In the genomic region with DNA sequence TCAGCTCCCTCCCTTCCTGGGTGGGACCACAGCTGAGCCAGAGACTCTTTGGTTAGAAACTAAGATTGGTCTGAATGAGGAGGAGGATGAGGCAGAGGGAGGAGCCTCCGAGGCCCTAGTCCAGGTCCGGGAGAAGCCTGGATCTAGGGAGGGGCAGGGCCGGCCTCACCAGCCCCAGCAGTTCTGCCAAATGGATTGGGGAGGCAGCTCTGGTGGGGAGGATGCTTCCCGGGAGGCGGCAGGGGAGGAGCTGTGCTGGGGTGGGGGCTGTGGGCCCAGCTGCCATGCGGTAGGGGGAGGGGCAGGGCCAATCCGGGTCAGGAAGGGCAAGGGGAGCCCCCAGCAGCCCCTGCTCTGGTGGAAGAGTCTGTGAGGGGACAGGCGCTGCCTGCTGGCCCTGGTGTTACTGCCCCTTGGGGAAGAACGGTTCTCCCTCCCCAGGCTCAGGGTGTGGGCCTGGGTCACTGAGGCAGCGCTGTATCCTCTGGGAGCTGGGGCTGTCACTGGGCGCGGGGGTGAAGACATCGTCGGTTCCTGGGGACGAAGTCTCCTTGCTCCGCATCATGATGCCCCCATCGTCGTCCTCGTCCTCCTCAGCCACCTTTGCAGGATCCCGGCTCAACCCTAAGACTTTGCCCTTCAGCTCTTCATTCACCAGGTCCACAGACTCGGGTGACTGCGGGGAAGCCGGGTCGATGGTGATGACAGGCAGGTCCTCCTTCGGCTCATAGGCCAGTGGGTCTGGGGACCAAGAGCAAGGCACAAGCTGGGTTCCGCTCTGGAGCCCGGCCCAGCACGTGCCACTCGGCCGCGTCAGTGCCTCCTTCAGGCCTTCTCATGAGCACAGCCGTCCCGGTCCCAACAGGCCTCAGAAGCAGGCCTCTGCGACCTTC, we compare ENCODE assay signal across 8 cellular contexts. TPM values are rescaled to one million over a fixed set of nuclear protein-coding genes. Genes with fewer than 3 reads are reported as not detected.
DNase-seq lines count a peak whose midpoint lies in the region; FAIRE-seq and TF ChIP-seq lines count a peak whose summit lies in the region.

No MANE protein-coding gene starts in this region.

- H2BK5ac ChIP-seq in neuronal stem cell (ENCODE audit: low read length): peak overlapping the region; percentile 84

- no peak for FAIRE-seq in D721Med (lab: Jason Lieb, UNC)

- no peak for TF ChIP-seq CTCF in D721Med (IDR thresholded peaks at IDR 0.05; ENCODE audit: insufficient read depth, missing control alignments)

- peak overlapping the region in 8 of 10 experiments; percentile 1 to 56 (median 24); a peak in 8 of 20 replicates for H3K4me3 ChIP-seq in BLaER1 treated with 17β-estradiol and CSF1 and Interleukin-3, amounts not matched to agents 10 nM and 100 nM
- H3K4me3 ChIP-seq in neuronal stem cell (ENCODE audit: low read length in 2 of 2): no peak overlapping the region

- H4K8ac ChIP-seq in neuronal stem cell (ENCODE audit: low read depth, low read length): peak overlapping the region; percentile 86

- peak overlapping the region; percentile 77 for H3K23ac ChIP-seq in neuronal stem cell (ENCODE audit: low read depth, low read length, poor library complexity)

- peaks cover 0 to 49% (median 32%) of the 10 kb centered on the region in 11 experiments; a peak in 15 of 22 replicates for H3K36me3 ChIP-seq in BLaER1 treated with 17β-estradiol and CSF1 and Interleukin-3, amounts not matched to agents 10 nM and 100 nM
- peaks cover 0 to 7% of the 10 kb centered on the region in 2 donors for H3K36me3 ChIP-seq in neuronal stem cell (replicated peaks in 1 of 2; ENCODE audit: control insufficient read depth in 2 of 2, insufficient read depth in 2 of 2, low read length in 2 of 2)

- no peaks in the 10 kb centered on the region for H3K27me3 ChIP-seq in BLaER1 treated with 17β-estradiol and CSF1 and Interleukin-3, amounts not matched to agents 10 nM and 100 nM
- H3K27me3 ChIP-seq in neuronal stem cell (ENCODE audit: control insufficient read depth in 3 of 3, insufficient read depth in 3 of 3, low read depth in 1 of 3, low read length in 3 of 3): no peaks in the 10 kb centered on the region

- no peaks in the 10 kb centered on the region for H3K9me3 ChIP-seq in BLaER1 treated with 17β-estradiol and CSF1 and Interleukin-3, amounts not matched to agents 10 nM and 100 nM (replicated peaks in 1 of 11)
- no peaks in the 10 kb centered on the region for H3K9me3 ChIP-seq in neuronal stem cell (replicated peaks in 1 of 2; ENCODE audit: control insufficient read depth in 2 of 2, insufficient read depth in 1 of 2, low read depth in 1 of 2, low read length in 2 of 2)

- H3K27ac ChIP-seq in BLaER1 treated with 17β-estradiol and CSF1 and Interleukin-3, amounts not matched to agents 10 nM and 100 nM: peak overlapping the region; percentile 50 to 91 (median 85); a peak in 20 of 22 replicates
- H3K27ac ChIP-seq in epithelial cell of prostate (peak overlapping the region; percentile 80), neuronal stem cell (replicated peaks; ENCODE audit: low read length) (peak overlapping the region; percentile 76)

- H3K4me1 ChIP-seq in BLaER1 treated with 17β-estradiol and CSF1 and Interleukin-3, amounts not matched to agents 10 nM and 100 nM: peaks cover 39 to 83% (median 51%) of the 10 kb centered on the region in 10 experiments
- peaks cover 20 to 24% of the 10 kb centered on the region in 2 donors for H3K4me1 ChIP-seq in neuronal stem cell (ENCODE audit: control insufficient read depth in 2 of 2, insufficient read depth in 1 of 2, low read depth in 1 of 2, low read length in 2 of 2)

- peak overlapping the region; percentile 94 for H3K18ac ChIP-seq in neuronal stem cell (ENCODE audit: low read length)

- peak overlapping the region; percentile 93 for H4K91ac ChIP-seq in neuronal stem cell (ENCODE audit: low read depth, low read length, poor library complexity)

- peak overlapping the region; percentile 82 to 99 (median 91) for H3K4me2 ChIP-seq in BLaER1 treated with 17β-estradiol and CSF1 and Interleukin-3, amounts not matched to agents 10 nM and 100 nM
- no peak overlapping the region for H3K4me2 ChIP-seq in neuronal stem cell (ENCODE audit: insufficient read depth, low read length, poor library complexity, severe bottlenecking)

- no peaks in the 10 kb centered on the region for H3K79me1 ChIP-seq in neuronal stem cell (ENCODE audit: low read depth, low read length)

- H4K20me1 ChIP-seq in BLaER1 treated with 17β-estradiol and CSF1 and Interleukin-3, amounts not matched to agents 10 nM and 100 nM: 0 out of 22 replicates have a peak, but pooled peaks cover 0 to 7% (median 0%) of the 10 kb centered on the region in 11 experiments

- H3K4ac ChIP-seq in neuronal stem cell (ENCODE audit: low read length): peak overlapping the region; percentile 97

- H2AFZ ChIP-seq in neuronal stem cell (ENCODE audit: low read length): peak overlapping the region; percentile 50

- no peak overlapping the region for H3K14ac ChIP-seq in neuronal stem cell (ENCODE audit: low read length)

- DNase-seq in NCI-H82 treated with DMSO at 0.1 percent for 48 hours (lab: John Stamatoyannopoulos, UW; ENCODE audit: unreplicated experiment): peak; percentile 27
- no peak for DNase-seq in epithelial cell of prostate (ENCODE audit: low read depth, low spot score)
- no peak for DNase-seq in neuronal stem cell (ENCODE audit: low spot score)
- DNase-seq in NCI-H128 (lab: John Stamatoyannopoulos, UW; ENCODE audit: unreplicated experiment): no peak
- no peak for DNase-seq in D721Med (ENCODE audit: insufficient read length, low spot score)
- DNase-seq in hippocampal formation (lab: John Stamatoyannopoulos, UW): no peak
- DNase-seq in NCI-H1105 (lab: John Stamatoyannopoulos, UW): no peak

- WGBS in neuronal stem cell (ENCODE audit: extremely low coverage in 2 of 2, insufficient read length in 2 of 2, insufficient replicate concordance in 1 of 2), 2 donors: no CpG with 5 or more reads among the region's 34 CpGs

- H2BK120ac ChIP-seq in neuronal stem cell (ENCODE audit: low read depth, low read length): peak overlapping the region; percentile 82

- H2AK5ac ChIP-seq in neuronal stem cell (ENCODE audit: low read depth, low read length): peak overlapping the region; percentile 95

- H2BK15ac ChIP-seq in neuronal stem cell (ENCODE audit: low read length): peak overlapping the region; percentile 100

- peak overlapping the region; percentile 61 to 80 (median 74) for H3K9ac ChIP-seq in BLaER1 treated with 17β-estradiol and CSF1 and Interleukin-3, amounts not matched to agents 10 nM and 100 nM
- H3K9ac ChIP-seq in neuronal stem cell (ENCODE audit: low read depth, low read length, poor library complexity): peak overlapping the region; percentile 72

- H2BK12ac ChIP-seq in neuronal stem cell (ENCODE audit: low read length): peak overlapping the region; percentile 82

RNA-seq across cellular contexts. Expression of a gene that starts 54.8 kb away (rescaled TPM):
- 9.4 TPM for polyA plus RNA-seq in neuronal stem cell (2013, experiment 1 of 2)
- polyA plus RNA-seq in neuronal stem cell (2013, experiment 2 of 2): 9.4 TPM

Comparison
In these comparisons a context has a peak if more than half of its experiments do, and no peak if none do; other contexts are left out.
1. H3K4me3 ChIP-seq: peak in BLaER1 treated with 17β-estradiol and CSF1 and Interleukin-3, amounts not matched to agents 10 nM and 100 nM (8 of 10); none in neuronal stem cell (0 of 2).
2. Peak in every context shown above with its lines, with median percentiles within 50 percentile points of each other: H3K27ac ChIP-seq.